34 cellular contexts compared by ENCODE assay signal in the genomic region with DNA sequence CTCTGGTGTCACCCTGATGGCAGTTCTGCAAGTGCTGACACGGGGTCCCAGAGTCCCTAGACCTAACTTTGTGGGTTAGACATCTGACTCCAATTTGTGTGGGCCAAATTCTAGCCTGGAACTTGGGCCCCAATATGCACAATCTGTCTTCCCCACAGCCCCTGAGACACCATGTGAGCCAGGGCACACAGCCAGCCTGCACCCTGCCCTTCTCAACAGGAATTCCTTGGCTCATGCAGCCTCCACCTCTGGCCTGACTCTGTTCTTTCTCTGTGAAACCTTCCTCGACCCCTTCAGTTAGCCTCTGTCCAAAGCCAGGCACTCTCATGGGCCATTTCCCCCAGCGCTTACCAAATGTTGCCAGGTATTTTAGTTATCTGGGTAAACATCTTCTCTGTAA. TPM values are rescaled to one million over a fixed set of nuclear protein-coding genes. Genes with fewer than 3 reads are reported as not detected.
DNase-seq lines count a peak whose midpoint lies in the region; ATAC-seq, FAIRE-seq and TF ChIP-seq lines count a peak whose summit lies in the region.
"Had no signal": no experiment of that assay in that cellular context is flagged by ENCODE, and none has a peak within 500 bp of the region (broad histone marks: within the 10 kb centered on the region; RNA-seq: fewer than 3 reads in every experiment).

No MANE protein-coding gene starts in this region.

- no peak for ATAC-seq in HG03025 (IDR thresholded peaks at IDR 0.05; ENCODE audit: low FRiP score, unreplicated experiment)
- ATAC-seq: gastroesophageal sphincter; lower lobe of right lung; naive thymus-derived CD8-positive, alpha-beta T cell had no signal

- TF ChIP-seq CTCF in H9 (conservative IDR thresholded peaks at IDR 0.05): no peak

- H3K18ac ChIP-seq in H9 (ENCODE audit: insufficient read length, low read depth, low read length): no peak overlapping the region

- H2AK5ac ChIP-seq in H9 (ENCODE audit: insufficient read length, low read length): no peak overlapping the region

- peaks cover 35 to 38% of the 10 kb centered on the region in 2 experiments for H3K4me1 Mint-ChIP-seq in H9

- H3K4me2 ChIP-seq in H9 (ENCODE audit: insufficient read depth, insufficient read length, low read length): no peak overlapping the region

- no peaks in the 10 kb centered on the region for H4K20me1 ChIP-seq in H9 (ENCODE audit: control insufficient read depth, insufficient read depth, insufficient read length)

- intact Hi-C loops in posterior vena cava (cut with DNase I): no loop called here

- H3K56ac ChIP-seq in H9 (ENCODE audit: insufficient read length, low read depth, low read length): no peak overlapping the region

- H3K36me3 Mint-ChIP-seq in H9 (ENCODE audit: insufficient read depth in 1 of 3, low read depth in 3 of 3): peaks cover 0 to 2% (median 0%) of the 10 kb centered on the region in 3 experiments; a peak in 1 of 7 replicates
- H3K36me3 Mint-ChIP-seq: activated naive CD4-positive, alpha-beta T cell treated with anti-CD3 and anti-CD28 coated beads, Interleukin-2, amount 50 U/mL, for 24 hours; brain; CD14-positive monocyte; naive thymus-derived CD8-positive, alpha-beta T cell had no signal

- no peak for FAIRE-seq in GM12892 (lab: Jason Lieb, UNC)

- H3K14ac ChIP-seq in H9 (ENCODE audit: insufficient read depth, low read length): peak overlapping the region; percentile 41; the same call in 1 of the 2 replicates

- H3K79me2 ChIP-seq in H9 (ENCODE audit: insufficient read depth, low read length): no peaks in the 10 kb centered on the region

- no peak overlapping the region for H3K23ac ChIP-seq in H9 (ENCODE audit: insufficient read length, low read depth, low read length)

- H3K27me3 Mint-ChIP-seq in H9 (ENCODE audit: low read depth): peaks cover 7% of the 10 kb centered on the region
- H3K27me3 Mint-ChIP-seq: activated naive CD4-positive, alpha-beta T cell treated with anti-CD3 and anti-CD28 coated beads, Interleukin-2, amount 50 U/mL, for 24 hours had no signal

- no peak overlapping the region for H3K9ac ChIP-seq in H9 (ENCODE audit: extremely low read depth, insufficient read length, low read length)

- no peaks in the 10 kb centered on the region for H3K79me1 ChIP-seq in H9 (ENCODE audit: insufficient read depth, low read depth, low read length, poor library complexity, severe bottlenecking)

- no peak overlapping the region for H4K5ac ChIP-seq in H9 (ENCODE audit: insufficient read length, low read depth, low read length)

- WGBS in H9 (ENCODE audit: extremely low coverage, insufficient read length, low lambda C conversion rate): no CpG with 5 or more reads among the region's 3 CpGs

- H2BK5ac ChIP-seq in H9 (ENCODE audit: insufficient read length, low read length): no peak overlapping the region

- H3K27ac Mint-ChIP-seq in H9: no peak overlapping the region
- H3K27ac Mint-ChIP-seq: activated naive CD4-positive, alpha-beta T cell treated with anti-CD3 and anti-CD28 coated beads, Interleukin-2, amount 50 U/mL, for 24 hours; activated T-helper 2 cell treated with anti-CD3 and anti-CD28 coated beads, Interferon-gamma antibody, Interleukin-2, Interleukin-4, amounts not matched to agents 10 μg/mL and 5 μg/mL and 100 μg/mL, durations not matched to agents 14 hours and 24 hours and 36 hours; CD14-positive monocyte had no signal

- no peak for TF ChIP-seq POLR2A in GM12892 (IDR thresholded peaks at IDR 0.05; ENCODE audit: low read depth, low read length)

- no peaks in the 10 kb centered on the region for H3K23me2 ChIP-seq in H9 (ENCODE audit: insufficient read length, low read depth, low read length, poor library complexity, severe bottlenecking)

- no peak overlapping the region for H4K91ac ChIP-seq in H9 (ENCODE audit: insufficient read length, low read depth, low read length)

- no peak overlapping the region for H3K27ac ChIP-seq in H9 (ENCODE audit: insufficient read length, low read depth, low read length)
- H3K27ac ChIP-seq: 22Rv1, gastroesophageal sphincter, lower lobe of right lung, Peyer's patch, skin epidermis, WERI-Rb-1 had no signal

- H3K4me3 Mint-ChIP-seq in H9: no peak overlapping the region
- H3K4me3 Mint-ChIP-seq: brain, CD14-positive monocyte had no signal

- H3K27me3 ChIP-seq in H9 (ENCODE audit: insufficient read depth, low read length): no peaks in the 10 kb centered on the region
- H3K27me3 ChIP-seq: gastroesophageal sphincter, Peyer's patch had no signal

- no peak overlapping the region for H4K8ac ChIP-seq in H9 (replicated peaks; ENCODE audit: insufficient read length, low read depth, low read length)

- no peaks in the 10 kb centered on the region; the same call in 1 of the 2 replicates for H3K4me1 ChIP-seq in H9 (ENCODE audit: insufficient read depth, low read length)
- H3K4me1 ChIP-seq: lower lobe of right lung had no signal

- DNase-seq in DMS 273 (lab: John Stamatoyannopoulos, UW; ENCODE audit: unreplicated experiment): peak; percentile 28
- DNase-seq in DMS 273 treated with DMSO at 0.1 percent for 48 hours (lab: John Stamatoyannopoulos, UW): no peak
- DNase-seq in H9: no peak
- peak; percentile 26 for DNase-seq in RPMI8226
- DNase-seq in posterior vena cava (ENCODE audit: low spot score): peak; percentile 29
- no peak for DNase-seq in NCI-H510A (lab: John Stamatoyannopoulos, UW)
- no peak for DNase-seq in GM12892 (ENCODE audit: insufficient read length)
- DNase-seq: activated CD4-positive, alpha-beta T cell treated with anti-CD3 and anti-CD28 coated beads for 48 hours; activated CD8-positive, alpha-beta memory T cell treated with anti-CD3 and anti-CD28 coated beads for 24 hours; activated T-cell treated with anti-CD3 and anti-CD28 coated beads for 4 hours; amniotic stem cell; HCEC 1CT; lower lobe of right lung; midbrain; naive thymus-derived CD8-positive, alpha-beta T cell; NCI-H1694; NCI-H2171 treated with DMSO at 0.1 percent for 48 hours; occipital lobe; stimulated activated naive CD4-positive, alpha-beta T cell; SW 1271; T1000; WERI-Rb-1 had no signal

- H2BK20ac ChIP-seq in H9 (ENCODE audit: low read depth, low read length, poor library complexity, severe bottlenecking): no peak overlapping the region

- no peak overlapping the region for H2BK120ac ChIP-seq in H9 (ENCODE audit: low read depth, low read length, poor library complexity, severe bottlenecking)

- no peak overlapping the region for H2BK15ac ChIP-seq in H9 (ENCODE audit: low read depth, low read length)

- H3K9me3 Mint-ChIP-seq in H9: no peaks in the 10 kb centered on the region
- H3K9me3 Mint-ChIP-seq: activated naive CD4-positive, alpha-beta T cell treated with anti-CD3 and anti-CD28 coated beads, Interleukin-2, amount 50 U/mL, for 24 hours; activated T-helper 2 cell treated with anti-CD3 and anti-CD28 coated beads, Interferon-gamma antibody, Interleukin-2, Interleukin-4, amounts not matched to agents 10 μg/mL and 5 μg/mL and 100 μg/mL, durations not matched to agents 14 hours and 24 hours and 36 hours; naive thymus-derived CD8-positive, alpha-beta T cell had no signal

- no peak overlapping the region for H2AFZ ChIP-seq in H9 (ENCODE audit: low read length)

- H3T11ph ChIP-seq in H9 (ENCODE audit: low read length): no peak overlapping the region

- no peak overlapping the region for H2BK12ac ChIP-seq in H9 (ENCODE audit: insufficient read length, low read depth, low read length)

- no peak overlapping the region for H3K4ac ChIP-seq in H9 (ENCODE audit: low read depth, low read length)

- no peaks in the 10 kb centered on the region for H3K9me3 ChIP-seq in H9 (ENCODE audit: control insufficient read depth, low read depth, low read length)
- H3K9me3 ChIP-seq: gastroesophageal sphincter, lower lobe of right lung, Peyer's patch had no signal

RNA-seq across cellular contexts. Expression of a gene that starts 59.1 kb away (rescaled TPM):
- total RNA-seq in H9 (2021) (not detected in 2 replicates), posterior vena cava (under 1 TPM; 0.23 to 0.38 TPM)
- polyA plus RNA-seq in GM12892 (2012; ENCODE audit: missing spikeins): 151 TPM
- total RNA-seq: LHCN-M2, occipital lobe, pulmonary artery endothelial cell had no signal
- polyA plus RNA-seq: fibroblast of lung had no signal

Comparison
In these comparisons a context has a peak if more than half of its experiments do, and no peak if none do; other contexts are left out.
1. DNase-seq: peak in DMS 273 (single experiment), RPMI8226 (single experiment) and posterior vena cava (single experiment); none in DMS 273 treated with DMSO at 0.1 percent for 48 hours (single experiment), H9 (single experiment), NCI-H510A (single experiment) and GM12892 (single experiment).